In the genomic region with DNA sequence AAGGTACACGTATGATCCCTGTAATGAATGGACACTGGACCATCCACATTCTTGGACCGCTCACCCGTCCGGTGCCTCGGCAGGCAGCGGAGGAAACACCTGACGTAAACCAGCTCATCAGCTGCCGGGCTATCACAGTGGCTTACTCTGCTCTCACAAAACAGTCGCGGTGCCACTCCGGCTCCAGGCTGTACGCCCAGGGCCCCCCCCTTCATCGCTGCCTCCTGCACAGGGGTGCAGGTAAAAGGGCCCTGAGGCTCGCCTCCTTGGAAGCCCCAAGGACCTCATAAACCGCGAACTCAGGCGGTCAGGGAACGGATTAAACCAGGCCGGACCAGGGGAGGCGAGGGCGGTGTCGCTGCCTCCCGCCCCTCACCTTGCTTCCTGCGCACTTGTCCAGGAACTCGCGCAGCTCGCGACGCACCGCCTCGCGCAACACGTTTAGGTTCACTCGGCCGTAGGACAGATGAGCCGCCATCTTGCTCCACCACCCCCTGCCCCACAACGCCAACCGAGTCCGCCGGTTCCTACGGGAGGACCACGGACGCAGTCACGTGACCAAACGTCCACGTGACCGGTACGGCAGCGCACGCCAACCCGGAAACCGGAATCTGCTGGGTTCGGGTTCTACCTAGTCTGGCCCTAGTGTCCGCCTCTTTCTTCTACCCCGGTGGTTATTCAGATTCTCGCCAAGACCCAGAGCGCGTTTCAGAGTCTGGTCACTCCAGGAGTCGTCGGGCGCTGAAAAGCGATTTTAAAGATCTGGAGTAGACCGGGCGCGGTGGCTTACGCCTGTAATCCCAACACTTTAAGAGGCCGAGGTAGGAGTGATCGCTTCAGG, we compare ENCODE assay signal across 9 cellular contexts. TPM values are rescaled to one million over a fixed set of nuclear protein-coding genes. Genes with fewer than 3 reads are reported as not detected.
DNase-seq lines count a peak whose midpoint lies in the region; ATAC-seq, FAIRE-seq and TF ChIP-seq lines count a peak whose summit lies in the region.
"Had no signal": no experiment of that assay in that cellular context is flagged by ENCODE, and none has a peak within 500 bp of the region (broad histone marks: within the 10 kb centered on the region; RNA-seq: fewer than 3 reads in every experiment).

A gene (minus strand): TSS at position 564 of the 841 bp plus-strand sequence. CDS start 86 bp downstream, at position 478.

- H3K4me1 ChIP-seq in keratinocyte (ENCODE audit: control insufficient read depth, extremely low read depth, insufficient read depth, low read length): peaks cover 6% of the 10 kb centered on the region

- TF ChIP-seq CTCF in keratinocyte (optimal IDR thresholded peaks at IDR 0.05 in 1 of 3, IDR thresholded peaks at IDR 0.05 in 1 of 3, conservative IDR thresholded peaks at IDR 0.05 in 1 of 3; ENCODE audit: extremely low read depth in 1 of 3, insufficient read depth in 2 of 3, low read length in 3 of 3): no peak

- no peaks in the 10 kb centered on the region for H3K9me1 ChIP-seq in keratinocyte (ENCODE audit: control insufficient read depth, extremely low read depth, insufficient read depth, low read length)

- peak within 1 kb of the TSS; percentile 86 for H3K4me2 ChIP-seq in keratinocyte (ENCODE audit: control insufficient read depth, extremely low read depth, insufficient read depth, low read depth, low read length)

- no peaks in the 10 kb centered on the region for H4K20me1 ChIP-seq in keratinocyte (ENCODE audit: control insufficient read depth, extremely low read depth, insufficient read depth, low read length)

- peaks cover 6% of the 10 kb centered on the region for H3K79me2 ChIP-seq in keratinocyte (ENCODE audit: control insufficient read depth, insufficient read depth, low read length)

- H3K9ac ChIP-seq in keratinocyte (ENCODE audit: control insufficient read depth, extremely low read depth, insufficient read depth, low read length): peak within 1 kb of the TSS; percentile 96

- no peaks in the 10 kb centered on the region for H3K9me3 ChIP-seq in keratinocyte (ENCODE audit: control insufficient read depth, low read depth, low read length)

- DNase-seq in Ammon's horn (ENCODE audit: low spot score) (peak; percentile 97), GM19238 (ENCODE audit: insufficient read length, low spot score) (peak; percentile 89), NCI-H510A treated with DMSO at 0.1 percent for 48 hours (lab: John Stamatoyannopoulos, UW) (peak; percentile 96), cerebellum (ENCODE audit: low spot score) (peak; percentile 95), keratinocyte (ENCODE audit: low read depth, low spot score) (peak; percentile 94)
- DNase-seq in activated CD4-positive, alpha-beta T cell treated with anti-CD3 and anti-CD28 coated beads for 24 hours (ENCODE audit: low read depth in 2 of 2): peak; percentile 88 to 93
- peak; percentile 91 to 94 (median 94) for DNase-seq in stimulated activated CD4-positive, alpha-beta T cell treated with anti-CD3 and anti-CD28 coated beads, Interleukin-12 subunit alpha, Interleukin-12 subunit beta, amount 100 ng/mL, for 48 hours (ENCODE audit: low read depth in 2 of 3, low spot score in 1 of 3)

- peak within 1 kb of the TSS; percentile 96 for H3K27ac ChIP-seq in keratinocyte (ENCODE audit: control insufficient read depth, insufficient read depth, low read length)

- H3K36me3 ChIP-seq in keratinocyte (ENCODE audit: control insufficient read depth in 2 of 2, extremely low read depth in 1 of 2, insufficient read depth in 2 of 2, low read length in 2 of 2): peaks cover 0 to 3% of the 10 kb centered on the region in 2 experiments

- peak within 1 kb of the TSS; percentile 76 to 85 (median 82) for H3K4me3 ChIP-seq in keratinocyte (ENCODE audit: control insufficient read depth in 2 of 3, extremely low read depth in 1 of 3, insufficient read depth in 2 of 3, low read depth in 1 of 3, low read length in 3 of 3)

- peak; percentile 68 for FAIRE-seq in keratinocyte (lab: Jason Lieb, UNC)
- FAIRE-seq: colon had no signal

- H3K27me3 ChIP-seq in keratinocyte (ENCODE audit: control insufficient read depth, extremely low read depth, insufficient read depth, low read length): no peaks in the 10 kb centered on the region

- ATAC-seq in HG03439 (IDR thresholded peaks at IDR 0.05; ENCODE audit: unreplicated experiment): peak; percentile 94

- peak within 1 kb of the TSS; percentile 99 for H2AFZ ChIP-seq in keratinocyte (ENCODE audit: control insufficient read depth, low read length)

- dilution Hi-C loops in keratinocyte (cut with MboI; ENCODE audit: extremely low pct_ligation_motif_present, low sequenced_read_pairs): no loop called here

RNA-seq across cellular contexts. Expression of the gene that starts here (rescaled TPM):
- 16.9 TPM for total RNA-seq in cerebellum
- polyA plus RNA-seq in keratinocyte: 14.2 to 17.5 TPM (median 16.5 TPM) in 3 replicates
- 9.4 TPM for polyA plus RNA-seq in keratinocyte (2011; ENCODE audit: low read depth)
- 11.7 and 16.9 TPM in 2 replicates for polyA plus RNA-seq in keratinocyte (2011; cell fraction: cytosol; rRNA removed)
- 23.9 and 24.0 TPM in 2 replicates for polyA plus RNA-seq in keratinocyte (2011; cell fraction: nucleus; rRNA removed)
- 13.9 and 19.6 TPM in 2 replicates for polyA plus RNA-seq in keratinocyte (2012; ENCODE audit: low replicate concordance)
- 5.7 to 17.9 TPM (median 10.1 TPM) in 3 replicates for polyA minus RNA-seq in keratinocyte
- 4.0 TPM for polyA minus RNA-seq in keratinocyte (2011; cell fraction: cytosol; rRNA and poly(A)+ RNA removed)
- polyA minus RNA-seq in keratinocyte (2011; cell fraction: nucleus; rRNA and poly(A)+ RNA removed): 6.3 and 18.2 TPM in 2 replicates

Comparison
In these comparisons a context has a peak if more than half of its experiments do, and no peak if none do; other contexts are left out.
1. Peak in every context shown above with its lines: DNase-seq, ATAC-seq, H3K4me3 ChIP-seq and H3K27ac ChIP-seq.